ENCODE assay signal across 28 cellular contexts in the genomic region with DNA sequence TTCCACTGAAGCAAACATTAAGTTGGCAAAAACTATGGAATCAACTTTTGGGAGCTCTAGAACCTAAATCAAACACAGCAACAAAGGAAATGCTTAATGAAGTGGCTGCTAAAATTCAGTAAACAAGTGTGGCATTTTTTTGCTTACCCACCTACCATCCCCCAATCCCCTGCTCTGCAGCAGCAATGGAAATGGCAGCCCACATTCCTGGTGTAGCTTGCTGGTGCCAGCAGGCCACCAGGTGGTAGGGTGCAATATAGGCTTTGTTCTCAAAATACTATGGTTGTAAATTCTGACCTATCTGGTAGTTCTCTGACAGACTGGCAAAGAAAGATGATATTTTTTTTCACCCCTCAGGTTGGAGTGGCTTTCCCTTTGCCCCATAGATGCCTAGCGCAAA. TPM values are rescaled to one million over a fixed set of nuclear protein-coding genes. Genes with fewer than 3 reads are reported as not detected.
DNase-seq lines count a peak whose midpoint lies in the region; ATAC-seq and TF ChIP-seq lines count a peak whose summit lies in the region.
"Had no signal": no experiment of that assay in that cellular context is flagged by ENCODE, and none has a peak within 500 bp of the region (broad histone marks: within the 10 kb centered on the region; RNA-seq: fewer than 3 reads in every experiment).

No MANE protein-coding gene starts in this region.

- H3K4me1 ChIP-seq in HUES64 (ENCODE audit: insufficient read depth, low read length), result peaks cover 11% of the 10 kb centered on the region
- peaks cover 6% of the 10 kb centered on the region for H3K4me1 ChIP-seq in iPS-20b (ENCODE audit: insufficient read depth, low read length)
- no peaks in the 10 kb centered on the region for H3K4me1 ChIP-seq in body of pancreas
- H3K4me1 ChIP-seq: ascending aorta; BLaER1 treated with 17β-estradiol and CSF1 and Interleukin-3, amounts not matched to agents 10 nM and 100 nM; esophagus squamous epithelium; pancreas; uterus had no signal

- H3K9ac ChIP-seq in HUES64 (ENCODE audit: low read depth, low read length) (no peak overlapping the region; the same call in 1 of the 2 replicates), iPS-20b (ENCODE audit: low read depth, low read length) (no peak overlapping the region)
- H3K9ac ChIP-seq: BLaER1 treated with 17β-estradiol and CSF1 and Interleukin-3, amounts not matched to agents 10 nM and 100 nM had no signal

- H3K9me3 ChIP-seq in HUES64 (ENCODE audit: insufficient read depth, low read depth, low read length) (0 out of 2 replicates have a peak, but pooled peaks cover 10% of the 10 kb centered on the region), iPS-20b (ENCODE audit: insufficient read depth, low read depth, low read length) (0 out of 2 replicates have a peak, but pooled peaks cover 3% of the 10 kb centered on the region), body of pancreas (no peaks in the 10 kb centered on the region)
- H3K9me3 ChIP-seq: pancreas had no signal

- intact Hi-C loops in body of pancreas (cut with DNase I), result no loop called here

- WGBS in HUES64, result 100% methylated on average over 1 of the region's 1 CpG
- WGBS in body of pancreas, 2 donors, result 95 to 100% methylated on average over 1 of the region's 1 CpG

- H3K36me3 ChIP-seq in HUES64 (ENCODE audit: insufficient read depth, low read length) (no peaks in the 10 kb centered on the region), iPS-20b (ENCODE audit: insufficient read depth, low read depth, low read length) (no peaks in the 10 kb centered on the region), body of pancreas (replicated peaks in 1 of 2; ENCODE audit: insufficient read depth in 1 of 2, low read depth in 2 of 2) (no peaks in the 10 kb centered on the region)
- H3K36me3 ChIP-seq: ascending aorta; BLaER1 treated with 17β-estradiol and CSF1 and Interleukin-3, amounts not matched to agents 10 nM and 100 nM; esophagus squamous epithelium; pancreas; uterus had no signal

- no peak for TF ChIP-seq POLR2A in body of pancreas (IDR thresholded peaks at IDR 0.05)

- 0 out of 2 replicates have a peak overlapping the region, but pooled peaks have one; percentile 11 for H3K27ac ChIP-seq in HUES64 (ENCODE audit: low read depth, low read length)
- peak overlapping the region; percentile 51 for H3K27ac ChIP-seq in iPS-20b (ENCODE audit: low read length)
- no peak overlapping the region for H3K27ac ChIP-seq in body of pancreas
- H3K27ac ChIP-seq: ascending aorta; BLaER1 treated with 17β-estradiol and CSF1 and Interleukin-3, amounts not matched to agents 10 nM and 100 nM; esophagus squamous epithelium; pancreas; uterus had no signal

- ATAC-seq in body of pancreas, result no peak
- ATAC-seq: activated naive CD4-positive, alpha-beta T cell treated with anti-CD3 and anti-CD28 coated beads, Interleukin-2, amount 50 U/mL, for 72 hours; GM12878; left lobe of liver; naive thymus-derived CD8-positive, alpha-beta T cell; pancreas; sciatic nerve had no signal

- H3K4me3 ChIP-seq in HUES64 (ENCODE audit: low read length) (no peak overlapping the region), iPS-20b (ENCODE audit: low read length) (no peak overlapping the region), body of pancreas (no peak overlapping the region)
- H3K4me3 ChIP-seq: ascending aorta; BLaER1 treated with 17β-estradiol and CSF1 and Interleukin-3, amounts not matched to agents 10 nM and 100 nM; esophagus squamous epithelium; GM12878; pancreas; uterus had no signal

- TF ChIP-seq CTCF in body of pancreas (IDR thresholded peaks at IDR 0.05), result no peak

- DNase-seq in DMS53 (lab: John Stamatoyannopoulos, UW) (peak; percentile 34), DMS53 treated with DMSO at 0.1 percent for 48 hours (lab: John Stamatoyannopoulos, UW; ENCODE audit: unreplicated experiment) (no peak), RPMI8226 (peak; percentile 25), NCI-H1694 treated with DMSO at 0.1 percent for 48 hours (lab: John Stamatoyannopoulos, UW) (no peak), body of pancreas (no peak), cerebellum (ENCODE audit: low spot score) (no peak)
- DNase-seq: activated CD4-positive, alpha-beta T cell treated with anti-CD3 and anti-CD28 coated beads for 48 hours; Calu3; effector CD4-positive, alpha-beta T cell; esophagus squamous epithelium; Kasumi-1; naive thymus-derived CD8-positive, alpha-beta T cell; NCI-H226; pancreas; stimulated activated CD4-positive, alpha-beta T cell treated with anti-CD3 and anti-CD28 coated beads, Interleukin-15, amount 100 ng/mL, for 24 hours; substantia nigra; T-helper 1 cell; uterus had no signal

- H3K27me3 ChIP-seq in HUES64 (ENCODE audit: insufficient read depth, low read length) (no peaks in the 10 kb centered on the region), iPS-20b (ENCODE audit: insufficient read depth, low read length) (no peaks in the 10 kb centered on the region), body of pancreas (no peaks in the 10 kb centered on the region)
- H3K27me3 ChIP-seq: ascending aorta; BLaER1 treated with 17β-estradiol and CSF1 and Interleukin-3, amounts not matched to agents 10 nM and 100 nM; esophagus squamous epithelium had no signal

RNA-seq across cellular contexts. Expression of gene SHCBP1L, which starts 42.8 kb away (rescaled TPM):
- polyA plus RNA-seq in HUES64 (2013, experiment 1 of 2), result not detected
- polyA plus RNA-seq in HUES64 (2013, experiment 2 of 2), result not detected
- total RNA-seq in body of pancreas (not detected), cerebellum (0.09 TPM)
- total RNA-seq: activated naive CD4-positive, alpha-beta T cell treated with anti-CD3 and anti-CD28 coated beads, Interleukin-2, amount 50 U/mL, for 72 hours; ascending aorta; Calu3; chondrocyte; GM12878; H4; left lobe of liver; naive thymus-derived CD8-positive, alpha-beta T cell; pancreas; sciatic nerve had no signal
- polyA plus RNA-seq: GM12878; naive thymus-derived CD8-positive, alpha-beta T cell; pancreas had no signal

Comparison
In these comparisons a context has a peak if more than half of its experiments do, and no peak if none do; other contexts are left out.
1. DNase-seq: peak in DMS53 (single experiment) and RPMI8226 (single experiment); none in DMS53 treated with DMSO at 0.1 percent for 48 hours (single experiment), NCI-H1694 treated with DMSO at 0.1 percent for 48 hours (single experiment), body of pancreas (0 of 4) and cerebellum (single experiment).
2. H3K27ac ChIP-seq: peak in HUES64 (single experiment) and iPS-20b (single experiment); none in body of pancreas (0 of 4).